Comparison of ENCODE assay signal across 1 cellular context in the genomic region with DNA sequence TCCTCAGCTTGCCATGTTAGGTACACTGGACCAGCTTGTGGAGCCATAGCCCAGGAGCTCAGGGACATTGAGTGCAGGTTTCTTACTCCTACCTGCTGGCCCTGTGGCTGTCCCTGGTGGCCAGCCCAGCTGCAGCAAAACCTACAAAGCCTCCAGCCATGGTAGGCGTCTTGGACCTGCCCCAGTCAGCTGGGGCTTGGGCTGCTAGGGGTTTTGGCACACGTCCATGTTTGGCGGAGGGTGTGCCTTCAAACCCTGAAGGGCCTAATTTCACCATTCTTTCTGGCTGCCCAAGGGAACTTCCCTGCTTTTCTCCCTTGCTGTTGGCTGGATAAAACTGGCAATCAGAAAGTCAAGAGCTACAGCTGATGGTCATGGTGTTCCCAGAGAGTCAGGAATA.
TF ChIP-seq lines count a peak whose summit lies in the region.

No MANE protein-coding gene starts in this region.

TF ChIP-seq in WTC11, 78 proteins besides CTCF, POLR2A, EP300 and RAD21:
- TF ChIP-seq, protein P1, sequence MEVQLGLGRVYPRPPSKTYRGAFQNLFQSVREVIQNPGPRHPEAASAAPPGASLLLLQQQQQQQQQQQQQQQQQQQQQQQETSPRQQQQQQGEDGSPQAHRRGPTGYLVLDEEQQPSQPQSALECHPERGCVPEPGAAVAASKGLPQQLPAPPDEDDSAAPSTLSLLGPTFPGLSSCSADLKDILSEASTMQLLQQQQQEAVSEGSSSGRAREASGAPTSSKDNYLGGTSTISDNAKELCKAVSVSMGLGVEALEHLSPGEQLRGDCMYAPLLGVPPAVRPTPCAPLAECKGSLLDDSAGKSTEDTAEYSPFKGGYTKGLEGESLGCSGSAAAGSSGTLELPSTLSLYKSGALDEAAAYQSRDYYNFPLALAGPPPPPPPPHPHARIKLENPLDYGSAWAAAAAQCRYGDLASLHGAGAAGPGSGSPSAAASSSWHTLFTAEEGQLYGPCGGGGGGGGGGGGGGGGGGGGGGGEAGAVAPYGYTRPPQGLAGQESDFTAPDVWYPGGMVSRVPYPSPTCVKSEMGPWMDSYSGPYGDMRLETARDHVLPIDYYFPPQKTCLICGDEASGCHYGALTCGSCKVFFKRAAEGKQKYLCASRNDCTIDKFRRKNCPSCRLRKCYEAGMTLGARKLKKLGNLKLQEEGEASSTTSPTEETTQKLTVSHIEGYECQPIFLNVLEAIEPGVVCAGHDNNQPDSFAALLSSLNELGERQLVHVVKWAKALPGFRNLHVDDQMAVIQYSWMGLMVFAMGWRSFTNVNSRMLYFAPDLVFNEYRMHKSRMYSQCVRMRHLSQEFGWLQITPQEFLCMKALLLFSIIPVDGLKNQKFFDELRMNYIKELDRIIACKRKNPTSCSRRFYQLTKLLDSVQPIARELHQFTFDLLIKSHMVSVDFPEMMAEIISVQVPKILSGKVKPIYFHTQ (CRISPR knock-in tag; IDR thresholded peaks at IDR 0.05), result no peak
